22 cellular contexts compared by ENCODE assay signal in genomic region chr19:4256563-4256962, GRCh38.
DNase-seq lines count a peak whose midpoint lies in the region; ATAC-seq and TF ChIP-seq lines count a peak whose summit lies in the region.
"Had no signal": no experiment of that assay in that cellular context is flagged by ENCODE, and none has a peak within 500 bp of the region (broad histone marks: within the 10 kb centered on the region; RNA-seq: fewer than 3 reads in every experiment).

No MANE protein-coding gene starts in this region.

- no peaks in the 10 kb centered on the region for H3K79me2 ChIP-seq in Loucy (ENCODE audit: insufficient read depth, low read length)

- H3K9me2 ChIP-seq in Loucy (replicated peaks; ENCODE audit: low read depth, low read length): no peaks in the 10 kb centered on the region

- peak; percentile 17 for DNase-seq in stimulated activated CD4-positive, alpha-beta T cell treated with anti-CD3 and anti-CD28 coated beads, Interleukin-15, amount 100 ng/mL, for 24 hours
- DNase-seq in stimulated activated CD4-positive, alpha-beta T cell treated with anti-CD3 and anti-CD28 coated beads, Interleukin-4, amount 100 ng/mL, for 1 hour: no peak
- DNase-seq in cardiac fibroblast (ENCODE audit: low read depth in 2 of 2) (peak in 1 of 2 donors; percentile 11), Ammon's horn (ENCODE audit: low spot score) (no peak), NCI-H2196 (lab: John Stamatoyannopoulos, UW; ENCODE audit: unreplicated experiment) (no peak), DMS 273 (lab: John Stamatoyannopoulos, UW; ENCODE audit: unreplicated experiment) (no peak)
- no peak for DNase-seq in stimulated activated naive B cell treated with anti-CD40 and anti-IgM and Interleukin-4, amounts not matched to agents 10 μg/mL and 1 μg/mL and 100 μg/mL, for 72 hours
- DNase-seq: activated CD4-positive, alpha-beta T cell treated with anti-CD3 and anti-CD28 coated beads, Interleukin-2, amount 10 ng/mL, durations not matched to agents 7 days and 5 days; activated naive CD8-positive, alpha-beta T cell treated with anti-CD3 and anti-CD28 coated beads, Interleukin-2, amount 50 U/mL, for 24 hours; activated T-cell treated with anti-CD3 and anti-CD28 coated beads, Interleukin-2, amount 50 U/mL, for 48 hours; Caco-2; central memory CD4-positive, alpha-beta T cell; GF-D8; lower lobe of right lung; MG63; posterior cingulate gyrus; stimulated activated naive CD4-positive, alpha-beta T cell; T-helper 2 cell; upper lobe of left lung had no signal

- no peak overlapping the region for H3K27ac Mint-ChIP-seq in stimulated activated naive B cell treated with anti-CD40 and anti-IgM and Interleukin-4, amounts not matched to agents 10 μg/mL and 1 μg/mL and 100 μg/mL, for 72 hours
- H3K27ac Mint-ChIP-seq: activated CD4-positive, alpha-beta T cell treated with anti-CD3 and anti-CD28 coated beads, Interleukin-2, amount 10 ng/mL, durations not matched to agents 7 days and 5 days; activated naive CD8-positive, alpha-beta T cell treated with anti-CD3 and anti-CD28 coated beads, Interleukin-2, amount 50 U/mL, for 24 hours had no signal

- H3K4me3 ChIP-seq in Loucy (ENCODE audit: low read length, poor library complexity, severe bottlenecking) (no peak overlapping the region), cardiac fibroblast (replicated peaks in 1 of 2; ENCODE audit: low read depth in 2 of 2, low read length in 2 of 2) (no peak overlapping the region)
- H3K4me3 ChIP-seq: gastroesophageal sphincter, lower lobe of right lung, MG63, smooth muscle cell, upper lobe of left lung had no signal

- H3K27me3 ChIP-seq in Loucy (ENCODE audit: insufficient read depth, low read length, poor library complexity, severe bottlenecking): no peaks in the 10 kb centered on the region
- H3K27me3 ChIP-seq: gastroesophageal sphincter, MG63, upper lobe of left lung had no signal

- H3K9me3 Mint-ChIP-seq in stimulated activated naive B cell treated with anti-CD40 and anti-IgM and Interleukin-4, amounts not matched to agents 10 μg/mL and 1 μg/mL and 100 μg/mL, for 72 hours: peaks cover 1 to 6% of the 10 kb centered on the region in 2 donors
- H3K9me3 Mint-ChIP-seq: activated naive CD8-positive, alpha-beta T cell treated with anti-CD3 and anti-CD28 coated beads, Interleukin-2, amount 50 U/mL, for 24 hours had no signal

- no peaks in the 10 kb centered on the region for H3K27me3 Mint-ChIP-seq in stimulated activated naive B cell treated with anti-CD40 and anti-IgM and Interleukin-4, amounts not matched to agents 10 μg/mL and 1 μg/mL and 100 μg/mL, for 72 hours
- H3K27me3 Mint-ChIP-seq: activated CD4-positive, alpha-beta T cell treated with anti-CD3 and anti-CD28 coated beads, Interleukin-2, amount 10 ng/mL, durations not matched to agents 7 days and 5 days; activated naive CD8-positive, alpha-beta T cell treated with anti-CD3 and anti-CD28 coated beads, Interleukin-2, amount 50 U/mL, for 24 hours had no signal

- peaks cover 11 to 19% of the 10 kb centered on the region in 2 donors for H3K4me1 Mint-ChIP-seq in stimulated activated naive B cell treated with anti-CD40 and anti-IgM and Interleukin-4, amounts not matched to agents 10 μg/mL and 1 μg/mL and 100 μg/mL, for 72 hours
- H3K4me1 Mint-ChIP-seq: activated naive CD8-positive, alpha-beta T cell treated with anti-CD3 and anti-CD28 coated beads, Interleukin-2, amount 50 U/mL, for 24 hours had no signal

- TF ChIP-seq CTCF in Loucy (conservative IDR thresholded peaks at IDR 0.05; ENCODE audit: low read length) (peak; percentile 36), cardiac fibroblast (IDR thresholded peaks at IDR 0.05; ENCODE audit: low read depth, low read length) (peak; percentile 22)

- H3K9ac ChIP-seq in Loucy (ENCODE audit: low read depth, low read length, poor library complexity, severe bottlenecking): no peak overlapping the region

- peaks cover 4% of the 10 kb centered on the region; the same call in 1 of the 2 replicates for H3K9me3 ChIP-seq in Loucy (ENCODE audit: insufficient read depth, low read depth, low read length)
- H3K9me3 ChIP-seq: Caco-2, MG63 had no signal

- H3K4me2 ChIP-seq in Loucy (ENCODE audit: low read depth, low read length, poor library complexity, severe bottlenecking): no peak overlapping the region
- H3K4me2 ChIP-seq: smooth muscle cell had no signal

- H3K36me3 Mint-ChIP-seq in stimulated activated naive B cell treated with anti-CD40 and anti-IgM and Interleukin-4, amounts not matched to agents 10 μg/mL and 1 μg/mL and 100 μg/mL, for 72 hours: peaks cover 44 to 57% of the 10 kb centered on the region in 2 donors

- H3K4me3 Mint-ChIP-seq in stimulated activated naive B cell treated with anti-CD40 and anti-IgM and Interleukin-4, amounts not matched to agents 10 μg/mL and 1 μg/mL and 100 μg/mL, for 72 hours: no peak overlapping the region
- H3K4me3 Mint-ChIP-seq: activated CD4-positive, alpha-beta T cell treated with anti-CD3 and anti-CD28 coated beads, Interleukin-2, amount 10 ng/mL, durations not matched to agents 7 days and 5 days; activated naive CD8-positive, alpha-beta T cell treated with anti-CD3 and anti-CD28 coated beads, Interleukin-2, amount 50 U/mL, for 24 hours had no signal

- no peak overlapping the region for H2AFZ ChIP-seq in Loucy (ENCODE audit: low read length)

- no peaks in the 10 kb centered on the region for H3K4me1 ChIP-seq in Loucy (ENCODE audit: insufficient read depth, low read length, poor library complexity, severe bottlenecking)
- H3K4me1 ChIP-seq: Caco-2, gastroesophageal sphincter, lower lobe of right lung, upper lobe of left lung had no signal

- H3K36me3 ChIP-seq in Loucy (ENCODE audit: insufficient read depth, low read length): peaks cover 48% of the 10 kb centered on the region

- no peaks in the 10 kb centered on the region for H4K20me1 ChIP-seq in Loucy (ENCODE audit: insufficient read depth, low read length, poor library complexity, severe bottlenecking)

- ATAC-seq in stimulated activated naive B cell treated with anti-CD40 and anti-IgM and Interleukin-4, amounts not matched to agents 10 μg/mL and 1 μg/mL and 100 μg/mL, for 72 hours (replicated peaks): no peak
- ATAC-seq: activated naive CD8-positive, alpha-beta T cell treated with anti-CD3 and anti-CD28 coated beads, Interleukin-2, amount 50 U/mL, for 24 hours; gastroesophageal sphincter; lower lobe of right lung had no signal

- no peaks in the 10 kb centered on the region for H3F3A ChIP-seq in Loucy (ENCODE audit: low read depth)
